Comparison of ENCODE assay signal across 9 cellular contexts in the genomic region with DNA sequence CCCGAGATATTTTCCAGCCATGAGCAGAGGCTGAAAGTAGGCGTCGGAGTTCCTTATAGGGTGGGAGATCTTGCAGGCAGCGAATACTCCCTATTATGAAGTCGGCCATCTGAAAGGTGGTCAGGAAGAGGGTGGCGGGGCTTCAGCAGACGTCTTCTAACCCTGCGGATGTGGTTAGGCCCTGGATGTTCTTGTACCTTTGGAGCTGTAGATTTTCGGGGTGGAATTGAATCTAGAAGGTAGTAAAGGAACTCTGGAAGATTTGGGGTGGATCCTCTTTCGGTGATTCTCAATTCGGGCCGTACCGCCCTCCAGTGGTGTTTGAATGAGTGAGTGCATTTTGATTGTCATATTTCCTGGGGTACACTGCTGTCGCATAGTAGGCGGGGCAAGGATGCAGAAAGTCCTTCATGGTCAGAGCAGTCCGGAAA.
DNase-seq lines count a peak whose midpoint lies in the region; ATAC-seq and TF ChIP-seq lines count a peak whose summit lies in the region.
"Had no signal": no experiment of that assay in that cellular context is flagged by ENCODE, and none has a peak within 500 bp of the region (broad histone marks: within the 10 kb centered on the region; RNA-seq: fewer than 3 reads in every experiment).

No MANE protein-coding gene starts in this region.

- peak; percentile 64 for ATAC-seq in GM18870 (IDR thresholded peaks at IDR 0.05; ENCODE audit: unreplicated experiment)
- peak; percentile 64 for ATAC-seq in HG03135 (IDR thresholded peaks at IDR 0.05; ENCODE audit: unreplicated experiment)
- ATAC-seq in central memory CD8-positive, alpha-beta T cell (replicated peaks; ENCODE audit: extremely low read depth, poor library complexity, severe bottlenecking) = peak; percentile 69

- H3K9me3 Mint-ChIP-seq in central memory CD8-positive, alpha-beta T cell = no peaks in the 10 kb centered on the region
- H3K9me3 Mint-ChIP-seq: T-helper 1 cell treated with Interleukin-12 subunit alpha and Interleukin-12 subunit beta and Interleukin-4 antibody, amounts not matched to agents 30 μg/mL and 1 μg/mL, for 36 hours had no signal

- peak; percentile 60 for TF ChIP-seq CTCF in AG09319 (IDR thresholded peaks at IDR 0.05; ENCODE audit: low read depth, low read length)

- no peak overlapping the region for H3K4me3 Mint-ChIP-seq in central memory CD8-positive, alpha-beta T cell
- H3K4me3 Mint-ChIP-seq: T-helper 1 cell treated with Interleukin-12 subunit alpha and Interleukin-12 subunit beta and Interleukin-4 antibody, amounts not matched to agents 30 μg/mL and 1 μg/mL, for 36 hours had no signal

- no peak overlapping the region for H3K27ac Mint-ChIP-seq in central memory CD8-positive, alpha-beta T cell (ENCODE audit: low read depth)
- H3K27ac Mint-ChIP-seq: T-helper 1 cell treated with Interleukin-12 subunit alpha and Interleukin-12 subunit beta and Interleukin-4 antibody, amounts not matched to agents 30 μg/mL and 1 μg/mL, for 36 hours had no signal

- H3K4me1 Mint-ChIP-seq in central memory CD8-positive, alpha-beta T cell = peaks cover 19% of the 10 kb centered on the region

- H3K27me3 ChIP-seq in layer of hippocampus (ENCODE audit: control insufficient read depth, insufficient read depth, low read length) = no peaks in the 10 kb centered on the region

- peaks cover 4% of the 10 kb centered on the region for H3K36me3 Mint-ChIP-seq in central memory CD8-positive, alpha-beta T cell (ENCODE audit: insufficient read depth)

- DNase-seq in AG09319 (ENCODE audit: extremely low read depth, low read depth) (no peak), NCI-H2171 treated with DMSO at 0.1 percent for 48 hours (lab: John Stamatoyannopoulos, UW) (peak; percentile 84)
- DNase-seq in activated CD4-positive, CD25-positive, alpha-beta regulatory T cell (lab: John Stamatoyannopoulos, UW) = peak; percentile 19 to 35 (median 26)
- DNase-seq in central memory CD8-positive, alpha-beta T cell (ENCODE audit: low spot score in 2 of 2) = peak; percentile 38 to 52
- peak; percentile 45 for DNase-seq in stimulated activated CD4-positive, alpha-beta T cell treated with anti-CD3 and anti-CD28 coated beads, Interleukin-2, amount 100 ng/mL, for 4 hours (ENCODE audit: low read depth)

- no peaks in the 10 kb centered on the region for H3K27me3 Mint-ChIP-seq in central memory CD8-positive, alpha-beta T cell

- peak overlapping the region; percentile 99 for H3K27ac ChIP-seq in layer of hippocampus (ENCODE audit: low read depth, low read length)
